8 cellular contexts compared by ENCODE assay signal in the genomic region with DNA sequence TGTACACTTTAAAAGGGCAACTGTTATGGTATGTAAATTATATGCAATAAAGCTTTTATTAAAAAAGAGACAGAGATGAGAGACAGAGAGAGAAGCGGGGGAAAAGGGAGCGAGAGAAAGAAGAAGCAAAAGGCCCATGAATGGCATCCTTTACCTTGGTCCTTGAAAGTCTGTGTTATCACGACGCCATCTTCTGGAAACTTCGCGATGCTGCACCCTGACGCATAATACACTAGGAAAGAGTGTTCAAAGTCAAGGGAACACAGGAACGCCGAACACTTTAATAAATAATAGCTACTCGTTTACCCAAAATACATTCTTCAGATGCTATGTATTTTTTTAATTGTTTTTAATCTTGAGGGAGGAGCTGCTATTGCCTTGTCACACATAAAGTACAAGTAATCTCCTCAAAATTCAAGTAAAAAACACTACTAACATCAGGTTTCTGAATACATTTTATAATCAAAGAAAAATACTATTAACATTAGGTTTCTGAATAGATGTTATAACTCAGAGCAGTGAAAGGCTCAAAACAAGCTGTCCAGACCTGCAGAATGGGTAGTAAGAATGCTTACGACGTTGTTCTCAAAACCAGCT. TPM values are rescaled to one million over a fixed set of nuclear protein-coding genes. Genes with fewer than 3 reads are reported as not detected.
DNase-seq lines count a peak whose midpoint lies in the region; ATAC-seq, FAIRE-seq and TF ChIP-seq lines count a peak whose summit lies in the region.

No MANE protein-coding gene starts in this region.

- H3K36me3 Mint-ChIP-seq in activated CD8-positive, alpha-beta T cell treated with anti-CD3 and anti-CD28 coated beads for 36 hours (ENCODE audit: low read depth): peaks cover 41% of the 10 kb centered on the region

- intact Hi-C loops in activated CD8-positive, alpha-beta T cell treated with anti-CD3 and anti-CD28 coated beads for 36 hours (cut with micrococcal nuclease): loop anchor here (5.0 kb wide), 1 partner anchor 108 kb away; no protein-coding TSS in a partner anchor
- intact Hi-C loops in Right ventricle myocardium superior (cut with DNase I): loop anchor here (2.0 to 10.0 kb wide), 2 partner anchors 97 to 241 kb away; a partner anchor contains a TSS
- intact Hi-C loops in psoas muscle (cut with DNase I): loop anchor here in 1 of 2 donors (2.0 kb wide), 1 partner anchor 139 kb away; no protein-coding TSS in a partner anchor

- no peak overlapping the region for H3K27ac ChIP-seq in 22Rv1
- no peak overlapping the region for H3K27ac ChIP-seq in psoas muscle

- H3K36me3 ChIP-seq in psoas muscle (ENCODE audit: insufficient read depth in 1 of 2, low read depth in 1 of 2): peaks cover 21 to 100% of the 10 kb centered on the region in 2 donors

- H3K9me3 Mint-ChIP-seq in activated CD8-positive, alpha-beta T cell treated with anti-CD3 and anti-CD28 coated beads for 36 hours: no peaks in the 10 kb centered on the region

- TF ChIP-seq CTCF in 22Rv1 (IDR thresholded peaks at IDR 0.05) (peak; percentile 84), psoas muscle (IDR thresholded peaks at IDR 0.05) (peak; percentile 67)
- TF ChIP-seq CTCF in activated CD8-positive, alpha-beta T cell treated with anti-CD3 and anti-CD28 coated beads for 36 hours (IDR thresholded peaks at IDR 0.05): peak; percentile 77

- no peaks in the 10 kb centered on the region for H3K9me3 ChIP-seq in psoas muscle

- TF ChIP-seq POLR2A in GM12892 (IDR thresholded peaks at IDR 0.05; ENCODE audit: low read depth, low read length): no peak

- H3K4me1 Mint-ChIP-seq in activated CD8-positive, alpha-beta T cell treated with anti-CD3 and anti-CD28 coated beads for 36 hours (ENCODE audit: low read depth): peaks cover 8% of the 10 kb centered on the region

- FAIRE-seq in GM12892 (lab: Jason Lieb, UNC): no peak

- no peaks in the 10 kb centered on the region for H3K27me3 ChIP-seq in psoas muscle (ENCODE audit: insufficient read depth in 3 of 3, low read length in 2 of 3)

- WGBS in psoas muscle, 3 donors: 41 to 44% (median 42%) methylated on average over 12 of the region's 12 CpGs

- ATAC-seq in activated CD8-positive, alpha-beta T cell treated with anti-CD3 and anti-CD28 coated beads for 36 hours: peak; percentile 83
- ATAC-seq in Right ventricle myocardium superior (ENCODE audit: poor library complexity) (peak; percentile 57), psoas muscle (peak; percentile 60 to 72 (median 66)), GM19395 (IDR thresholded peaks at IDR 0.05; ENCODE audit: unreplicated experiment) (no peak)

- DNase-seq in GM03348 (ENCODE audit: low spot score) (peak; percentile 71), NCI-H2107 treated with DMSO at 0.1 percent for 48 hours (lab: John Stamatoyannopoulos, UW; ENCODE audit: unreplicated experiment) (peak; percentile 59), Right ventricle myocardium superior (no peak), psoas muscle (peak in 1 of 2 donors; percentile 44), GM12892 (ENCODE audit: insufficient read length) (no peak)
- peak; percentile 69 for DNase-seq in activated CD8-positive, alpha-beta T cell treated with anti-CD3 and anti-CD28 coated beads for 36 hours

- H3K4me3 Mint-ChIP-seq in activated CD8-positive, alpha-beta T cell treated with anti-CD3 and anti-CD28 coated beads for 36 hours: no peak overlapping the region

- H3K4me3 ChIP-seq in psoas muscle: no peak overlapping the region

- POLR2A ChIA-PET in activated CD8-positive, alpha-beta T cell treated with anti-CD3 and anti-CD28 coated beads for 36 hours (lab: Charles Lee): interaction anchor here (0.6 to 1.0 kb wide), 3 partner anchors 108 to 257 kb away, joined by 3 read pairs; no protein-coding TSS in a partner anchor

- CTCF ChIA-PET in activated CD8-positive, alpha-beta T cell treated with anti-CD3 and anti-CD28 coated beads for 36 hours (lab: Charles Lee): interaction anchor here (0.6 to 10.8 kb wide), 37 partner anchors 8 to 442 kb away, joined by 3 to 124 read pairs (median 4); a partner anchor contains a TSS

- no peak overlapping the region for H3K27ac Mint-ChIP-seq in activated CD8-positive, alpha-beta T cell treated with anti-CD3 and anti-CD28 coated beads for 36 hours

- H3K4me1 ChIP-seq in psoas muscle: no peaks in the 10 kb centered on the region

- no peaks in the 10 kb centered on the region for H3K27me3 Mint-ChIP-seq in activated CD8-positive, alpha-beta T cell treated with anti-CD3 and anti-CD28 coated beads for 36 hours

RNA-seq across cellular contexts. Expression of a gene that starts 23.0 kb away (rescaled TPM):
- not detected for total RNA-seq in activated CD8-positive, alpha-beta T cell treated with anti-CD3 and anti-CD28 coated beads for 36 hours
- total RNA-seq in Right ventricle myocardium superior (0.78 TPM), psoas muscle (under 1 TPM in 1 of 4 donors, not detected in 3; 0.52 TPM)
- under 1 TPM in 1 of 3 donors, not detected in 2; 0.21 TPM for polyA plus RNA-seq in psoas muscle
- polyA plus RNA-seq in GM12892 (2012; ENCODE audit: missing spikeins): not detected

RNA-seq across cellular contexts. Expression of a gene that starts 51.1 kb away (rescaled TPM):
- total RNA-seq in activated CD8-positive, alpha-beta T cell treated with anti-CD3 and anti-CD28 coated beads for 36 hours: 10 to 100 TPM; 31.5 to 31.7 TPM
- total RNA-seq in Right ventricle myocardium superior: 67.3 TPM
- total RNA-seq in psoas muscle: 10 to 100 TPM; 27.0 to 31.8 (median 29.1) TPM
- 10 to 100 TPM; 18.6 to 30.9 (median 20.1) TPM for polyA plus RNA-seq in psoas muscle
- 24.6 TPM for polyA plus RNA-seq in GM12892 (2012; ENCODE audit: missing spikeins)

Comparison
In these comparisons a context has a peak if more than half of its experiments do, and no peak if none do; other contexts are left out.
1. DNase-seq: peak in GM03348 (single experiment), NCI-H2107 treated with DMSO at 0.1 percent for 48 hours (single experiment) and activated CD8-positive, alpha-beta T cell treated with anti-CD3 and anti-CD28 coated beads for 36 hours (single experiment); none in Right ventricle myocardium superior (single experiment) and GM12892 (single experiment).
2. Peak in every context shown above with its lines, with median percentiles within 50 percentile points of each other: CTCF ChIP-seq.